Comparison of ENCODE assay signal across 9 cellular contexts in the genomic region with DNA sequence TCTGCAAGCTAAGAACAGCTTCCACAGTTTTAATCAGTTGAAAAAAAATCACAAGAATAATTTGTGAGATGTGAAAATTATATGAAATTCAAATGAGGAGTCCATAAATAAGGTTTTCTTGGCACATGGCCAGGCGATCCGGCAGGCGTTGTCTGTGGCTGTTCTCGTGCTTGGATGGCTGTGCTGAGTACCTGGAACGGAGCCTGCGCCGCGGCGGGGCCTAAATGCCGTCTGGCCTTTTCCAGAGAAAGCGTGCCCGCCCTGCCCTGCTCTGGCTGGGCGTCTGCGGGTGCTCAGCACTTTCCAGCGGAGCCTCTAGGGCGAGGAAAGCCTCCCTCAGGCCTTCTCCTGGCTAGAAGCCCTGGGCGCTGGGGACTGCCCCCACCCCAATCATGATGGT. TPM values are rescaled to one million over a fixed set of nuclear protein-coding genes. Genes with fewer than 3 reads are reported as not detected.
A peak's percentile ranks its signal among the peaks of the same experiment; 100 is the strongest.
DNase-seq lines count a peak whose midpoint lies in the region; ATAC-seq and TF ChIP-seq lines count a peak whose summit lies in the region.
"Had no signal": no experiment of that assay in that cellular context is flagged by ENCODE, and none has a peak within 500 bp of the region (broad histone marks: within the 10 kb centered on the region; RNA-seq: fewer than 3 reads in every experiment).

No MANE protein-coding gene starts in this region.

- H3K4me3 ChIP-seq in skin epidermis, result no peak overlapping the region

- intact Hi-C loops in Right ventricle myocardium superior (cut with DNase I), result no loop called here

- peak; percentile 81 for ATAC-seq in Right ventricle myocardium superior (ENCODE audit: poor library complexity)
- no peak for ATAC-seq in GM19455 (IDR thresholded peaks at IDR 0.05; ENCODE audit: unreplicated experiment)

- DNase-seq in HT-29 (ENCODE audit: low spot score) (peak; percentile 39), SHP77 (lab: John Stamatoyannopoulos, UW) (peak; percentile 43 to 54), Right ventricle myocardium superior (peak; percentile 91), GM10266 (ENCODE audit: extremely low spot score) (no peak), NCI-H510A (lab: John Stamatoyannopoulos, UW) (no peak), KBM-7 (no peak)
- DNase-seq: IMR-90 had no signal

- TF ChIP-seq CTCF in GM10266 (IDR thresholded peaks at IDR 0.05; ENCODE audit: control insufficient read depth, insufficient read depth, low read depth, missing control alignments), result no peak

- H3K27ac ChIP-seq in skin epidermis, result peak overlapping the region in 16 of 21 experiments; percentile 4 to 84 (median 62)

- in situ Hi-C loops in KBM-7 (cut with MboI; ENCODE audit: low pct_unique_long_range_greater_than_20kb, low sequenced_read_pairs), result no loop called here

RNA-seq across cellular contexts. Expression of gene OSBPL5, which starts 41.8 kb away (rescaled TPM):
- total RNA-seq in HT-29 (2014; rRNA removed; shearing (Covaris generic)), result 93.1 and 106 TPM in 2 replicates
- total RNA-seq in Right ventricle myocardium superior, result 15.3 TPM

Comparison
In these comparisons a context has a peak if more than half of its experiments do, and no peak if none do; other contexts are left out.
1. DNase-seq: peak in HT-29 (single experiment), SHP77 (2 of 2) and Right ventricle myocardium superior (single experiment); none in GM10266 (single experiment), NCI-H510A (single experiment) and KBM-7 (single experiment).